Comparison of ENCODE assay signal across 23 cellular contexts in genomic region chr11:134664447-134664846, GRCh38.
"Had no signal": no experiment of that assay in that cellular context is flagged by ENCODE, and none has a peak within 500 bp of the region (broad histone marks: within the 10 kb centered on the region; RNA-seq: fewer than 3 reads in every experiment).

No MANE protein-coding gene starts in this region.

- FAIRE-seq: bronchial epithelial cell, TTC549 had no signal

- H3K36me3 Mint-ChIP-seq: activated naive CD8-positive, alpha-beta T cell treated with anti-CD3 and anti-CD28 coated beads, Interleukin-2, amount 10 ng/mL, durations not matched to agents 7 days and 5 days had no signal

- H3K4me3 Mint-ChIP-seq: activated B cell treated with CpG ODN at 0.5 μM for 24 hours; activated CD4-positive, alpha-beta T cell treated with anti-CD3 and anti-CD28 coated beads, Interleukin-2, amount 10 ng/mL, durations not matched to agents 24 days and 14 days; activated naive CD8-positive, alpha-beta T cell treated with anti-CD3 and anti-CD28 coated beads, Interleukin-2, amount 10 ng/mL, durations not matched to agents 7 days and 5 days; T-helper 17 cell had no signal

- ATAC-seq: T-helper 17 cell had no signal

- DNase-seq: activated B cell treated with CpG ODN at 0.5 μM for 24 hours; activated CD4-positive, alpha-beta T cell treated with anti-CD3 and anti-CD28 coated beads, Interleukin-2, amount 10 ng/mL, durations not matched to agents 24 days and 14 days; activated CD4-positive, alpha-beta T cell treated with anti-CD3 and anti-CD28 coated beads, Interleukin-2, amount 50 U/mL, for 48 hours; activated naive CD4-positive, alpha-beta T cell treated with anti-CD3 and anti-CD28 coated beads, Interleukin-2, amount 50 U/mL, for 16 hours; activated naive CD8-positive, alpha-beta T cell treated with anti-CD3 and anti-CD28 coated beads, Interleukin-2, amount 10 ng/mL, durations not matched to agents 7 days and 5 days; activated T-cell treated with anti-CD3 and anti-CD28 coated beads, Interleukin-2, amount 50 U/mL, for 1 hour; IMR-90; KG1; MV-4-11; NCI-H1092 treated with DMSO at 0.1 percent for 48 hours; NCI-H1417 treated with DMSO at 0.1 percent for 48 hours; NCI-H1694; NCI-H2029; NCI-H2107; NCI-H2171 treated with DMSO at 0.1 percent for 48 hours; NCI-H226; NCI-H526; NCI-H774; SIG-M5; T-helper 17 cell; T-helper 9 cell had no signal

- H3K27me3 Mint-ChIP-seq: activated B cell treated with CpG ODN at 0.5 μM for 24 hours; activated CD4-positive, alpha-beta T cell treated with anti-CD3 and anti-CD28 coated beads, Interleukin-2, amount 10 ng/mL, durations not matched to agents 24 days and 14 days had no signal

- H3K4me1 Mint-ChIP-seq: activated B cell treated with CpG ODN at 0.5 μM for 24 hours; activated CD4-positive, alpha-beta T cell treated with anti-CD3 and anti-CD28 coated beads, Interleukin-2, amount 10 ng/mL, durations not matched to agents 24 days and 14 days; activated naive CD8-positive, alpha-beta T cell treated with anti-CD3 and anti-CD28 coated beads, Interleukin-2, amount 10 ng/mL, durations not matched to agents 7 days and 5 days; T-helper 17 cell had no signal

- H3K27ac Mint-ChIP-seq: activated B cell treated with CpG ODN at 0.5 μM for 24 hours; activated CD4-positive, alpha-beta T cell treated with anti-CD3 and anti-CD28 coated beads, Interleukin-2, amount 10 ng/mL, durations not matched to agents 24 days and 14 days; activated naive CD8-positive, alpha-beta T cell treated with anti-CD3 and anti-CD28 coated beads, Interleukin-2, amount 10 ng/mL, durations not matched to agents 7 days and 5 days; T-helper 17 cell had no signal
